ENCODE assay signal across 26 cellular contexts in the genomic region with DNA sequence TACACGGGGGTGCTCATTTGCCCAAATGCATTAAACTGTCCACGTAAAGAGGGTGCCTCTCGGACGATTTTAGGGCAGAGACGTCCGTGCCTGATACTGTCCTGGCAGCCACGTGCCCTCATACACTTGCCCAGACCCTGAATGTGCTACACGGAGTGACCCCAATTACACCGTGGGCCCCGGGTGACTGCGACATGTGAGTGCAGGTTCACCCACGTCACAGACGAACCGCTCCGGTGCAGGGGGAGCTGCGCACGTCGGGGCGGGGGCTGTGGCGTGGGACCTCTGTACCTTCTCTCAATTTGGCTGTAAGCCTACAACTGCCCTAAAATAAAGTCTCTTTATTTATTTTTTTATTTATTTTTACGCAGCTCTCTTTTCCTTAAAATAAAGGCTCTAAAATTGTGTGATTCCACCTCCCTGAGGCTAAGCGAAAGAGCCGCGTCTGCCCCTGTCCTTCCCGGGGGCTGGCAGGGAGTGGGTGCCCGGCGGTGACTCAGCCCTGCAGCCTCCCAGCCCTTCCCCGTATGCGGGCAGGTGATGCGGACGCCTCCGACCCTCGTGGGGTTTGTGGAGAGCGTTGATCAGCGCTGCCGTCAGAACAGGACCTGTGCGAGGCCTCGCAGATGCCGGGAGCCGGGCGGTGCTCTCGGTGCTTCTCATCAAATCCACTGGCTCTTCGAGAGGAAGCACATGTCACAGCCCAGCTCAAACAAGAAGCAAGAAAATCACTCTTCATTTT. TPM values are rescaled to one million over a fixed set of nuclear protein-coding genes. Genes with fewer than 3 reads are reported as not detected.
DNase-seq lines count a peak whose midpoint lies in the region; ATAC-seq and TF ChIP-seq lines count a peak whose summit lies in the region.
"Had no signal": no experiment of that assay in that cellular context is flagged by ENCODE, and none has a peak within 500 bp of the region (broad histone marks: within the 10 kb centered on the region; RNA-seq: fewer than 3 reads in every experiment).

No MANE protein-coding gene starts in this region.

- in situ Hi-C loops in HAP-1 (cut with MboI; ENCODE audit: low sequenced_read_pairs) = no loop called here

- peaks cover 0 to 29% (median 6%) of the 10 kb centered on the region in 11 experiments; a peak in 16 of 22 replicates for H3K27me3 ChIP-seq in BLaER1 treated with 17β-estradiol and CSF1 and Interleukin-3, amounts not matched to agents 10 nM and 100 nM
- H3K27me3 ChIP-seq in foreskin keratinocyte (peaks cover 11% of the 10 kb centered on the region), psoas muscle (ENCODE audit: insufficient read depth in 3 of 3, low read length in 2 of 3) (peaks cover 0 to 35% (median 3%) of the 10 kb centered on the region in 3 donors), HAP-1 (ENCODE audit: low read depth) (peaks cover 23% of the 10 kb centered on the region)

- no peak overlapping the region for H3K4me3 ChIP-seq in BLaER1 treated with 17β-estradiol and CSF1 and Interleukin-3, amounts not matched to agents 10 nM and 100 nM
- H3K4me3 ChIP-seq in psoas muscle = no peak overlapping the region
- H3K4me3 ChIP-seq in HAP-1 = no peak overlapping the region
- H3K4me3 ChIP-seq: body of pancreas, SJSA1 had no signal

- peak overlapping the region in 6 of 11 experiments; percentile 32 to 74 (median 44); a peak in 9 of 22 replicates for H3K27ac ChIP-seq in BLaER1 treated with 17β-estradiol and CSF1 and Interleukin-3, amounts not matched to agents 10 nM and 100 nM
- no peak overlapping the region for H3K27ac ChIP-seq in foreskin keratinocyte
- H3K27ac ChIP-seq in psoas muscle = peak overlapping the region; percentile 30
- H3K27ac ChIP-seq: body of pancreas, SJSA1, VCaP had no signal

- peak overlapping the region in 6 of 11 experiments; percentile 17 to 42 (median 37); a peak in 10 of 22 replicates for H3K9ac ChIP-seq in BLaER1 treated with 17β-estradiol and CSF1 and Interleukin-3, amounts not matched to agents 10 nM and 100 nM

- no peaks in the 10 kb centered on the region for H3K36me3 Mint-ChIP-seq in natural killer cell
- H3K36me3 Mint-ChIP-seq: CD4-positive, CD25-positive, alpha-beta regulatory T cell; IgD-negative memory B cell; naive thymus-derived CD8-positive, alpha-beta T cell; stimulated activated effector memory CD8-positive, alpha-beta T cell treated with anti-CD3 and anti-CD28 coated beads, Interleukin-12 subunit alpha, Interleukin-12 subunit beta, amount 100 ng/mL, for 72 hours had no signal

- H3K4me1 Mint-ChIP-seq in natural killer cell = peaks cover 2 to 5% of the 10 kb centered on the region in 2 donors
- H3K4me1 Mint-ChIP-seq: stimulated activated effector memory CD8-positive, alpha-beta T cell treated with anti-CD3 and anti-CD28 coated beads, Interleukin-12 subunit alpha, Interleukin-12 subunit beta, amount 100 ng/mL, for 72 hours had no signal

- TF ChIP-seq CTCF in foreskin keratinocyte (conservative IDR thresholded peaks at IDR 0.05) (no peak), psoas muscle (IDR thresholded peaks at IDR 0.05) (no peak), natural killer cell (IDR thresholded peaks at IDR 0.05) (no peak)

- DNase-seq in COLO668 (lab: John Stamatoyannopoulos, UW; ENCODE audit: unreplicated experiment) (peak; percentile 24), foreskin keratinocyte (no peak), psoas muscle (no peak), HAP-1 (ENCODE audit: low spot score in 2 of 2) (no peak), natural killer cell (no peak), AG08395 (ENCODE audit: low spot score) (no peak)
- DNase-seq: activated CD4-positive, alpha-beta T cell treated with anti-CD3 and anti-CD28 coated beads for 36 hours; activated naive CD4-positive, alpha-beta T cell treated with anti-CD3 and anti-CD28 coated beads, Interleukin-2, amount 50 U/mL, for 16 hours; body of pancreas; CD4-positive, CD25-positive, alpha-beta regulatory T cell; cerebellar nuclear complex; DND-41; GF-D8; naive thymus-derived CD8-positive, alpha-beta T cell; NCI-H1092; NCI-H2029 treated with DMSO at 0.1 percent for 48 hours; NCI-H69; substantia nigra; T1000; trophoblast cell had no signal

- no peaks in the 10 kb centered on the region for H3K36me3 ChIP-seq in BLaER1 treated with 17β-estradiol and CSF1 and Interleukin-3, amounts not matched to agents 10 nM and 100 nM
- H3K36me3 ChIP-seq in psoas muscle (ENCODE audit: insufficient read depth in 1 of 2, low read depth in 1 of 2) (no peaks in the 10 kb centered on the region), HAP-1 (replicated peaks) (no peaks in the 10 kb centered on the region)
- H3K36me3 ChIP-seq: SJSA1 had no signal

- no peaks in the 10 kb centered on the region for H3K9me3 ChIP-seq in BLaER1 treated with 17β-estradiol and CSF1 and Interleukin-3, amounts not matched to agents 10 nM and 100 nM (replicated peaks in 1 of 11)
- H3K9me3 ChIP-seq in psoas muscle (no peaks in the 10 kb centered on the region), HAP-1 (no peaks in the 10 kb centered on the region)
- H3K9me3 ChIP-seq: body of pancreas, SJSA1 had no signal

- no peak overlapping the region for H3K4me3 Mint-ChIP-seq in natural killer cell
- H3K4me3 Mint-ChIP-seq: activated CD4-positive, alpha-beta T cell treated with anti-CD3 and anti-CD28 coated beads for 36 hours; CD4-positive, CD25-positive, alpha-beta regulatory T cell; IgD-negative memory B cell; naive thymus-derived CD8-positive, alpha-beta T cell; stimulated activated effector memory CD8-positive, alpha-beta T cell treated with anti-CD3 and anti-CD28 coated beads, Interleukin-12 subunit alpha, Interleukin-12 subunit beta, amount 100 ng/mL, for 72 hours had no signal

- no peaks in the 10 kb centered on the region for H4K20me1 ChIP-seq in BLaER1 treated with 17β-estradiol and CSF1 and Interleukin-3, amounts not matched to agents 10 nM and 100 nM

- H3K27me3 Mint-ChIP-seq in natural killer cell (ENCODE audit: low read depth in 2 of 2) = peaks cover 25 to 28% of the 10 kb centered on the region in 2 donors

- 47 to 53% (median 52%) methylated on average over 43 of the region's 43 CpGs for WGBS in psoas muscle, 3 donors

- intact Hi-C loops in psoas muscle (cut with DNase I) = no loop called here
- intact Hi-C loops in natural killer cell (cut with micrococcal nuclease) = no loop called here

- H3K4me1 ChIP-seq in BLaER1 treated with 17β-estradiol and CSF1 and Interleukin-3, amounts not matched to agents 10 nM and 100 nM = peaks cover 81 to 100% (median 100%) of the 10 kb centered on the region in 10 experiments
- H3K4me1 ChIP-seq in foreskin keratinocyte = peaks cover 6% of the 10 kb centered on the region
- H3K4me1 ChIP-seq in psoas muscle = no peaks in the 10 kb centered on the region
- no peaks in the 10 kb centered on the region for H3K4me1 ChIP-seq in HAP-1
- H3K4me1 ChIP-seq: body of pancreas, SJSA1 had no signal

- H3K9me3 Mint-ChIP-seq in natural killer cell = no peaks in the 10 kb centered on the region
- H3K9me3 Mint-ChIP-seq: activated T-helper 2 cell treated with anti-CD3 and anti-CD28 coated beads, Interferon-gamma antibody, Interleukin-2, Interleukin-4, amounts not matched to agents 10 μg/mL and 5 μg/mL and 100 μg/mL, durations not matched to agents 14 hours and 24 hours and 36 hours; CD4-positive, CD25-positive, alpha-beta regulatory T cell; IgD-negative memory B cell; naive thymus-derived CD8-positive, alpha-beta T cell; stimulated activated effector memory CD8-positive, alpha-beta T cell treated with anti-CD3 and anti-CD28 coated beads, Interleukin-12 subunit alpha, Interleukin-12 subunit beta, amount 100 ng/mL, for 72 hours had no signal

- H3K27ac Mint-ChIP-seq in natural killer cell = no peak overlapping the region
- H3K27ac Mint-ChIP-seq: activated CD4-positive, alpha-beta T cell treated with anti-CD3 and anti-CD28 coated beads for 36 hours; activated T-helper 2 cell treated with anti-CD3 and anti-CD28 coated beads, Interferon-gamma antibody, Interleukin-2, Interleukin-4, amounts not matched to agents 10 μg/mL and 5 μg/mL and 100 μg/mL, durations not matched to agents 14 hours and 24 hours and 36 hours; CD4-positive, CD25-positive, alpha-beta regulatory T cell; IgD-negative memory B cell; naive thymus-derived CD8-positive, alpha-beta T cell; stimulated activated effector memory CD8-positive, alpha-beta T cell treated with anti-CD3 and anti-CD28 coated beads, Interleukin-12 subunit alpha, Interleukin-12 subunit beta, amount 100 ng/mL, for 72 hours had no signal

- H3K4me2 ChIP-seq in BLaER1 treated with 17β-estradiol and CSF1 and Interleukin-3, amounts not matched to agents 10 nM and 100 nM = peak overlapping the region; percentile 68 to 100 (median 98)

- peak; percentile 24 for ATAC-seq in foreskin keratinocyte
- ATAC-seq in psoas muscle = no peak
- ATAC-seq in natural killer cell = no peak
- ATAC-seq: activated CD4-positive, alpha-beta T cell treated with anti-CD3 and anti-CD28 coated beads for 36 hours; body of pancreas; naive thymus-derived CD8-positive, alpha-beta T cell; stimulated activated effector memory CD8-positive, alpha-beta T cell treated with anti-CD3 and anti-CD28 coated beads, Interleukin-12 subunit alpha, Interleukin-12 subunit beta, amount 100 ng/mL, for 72 hours had no signal

RNA-seq across cellular contexts. Expression of a gene that starts 9.2 kb away (rescaled TPM):
- total RNA-seq in foreskin keratinocyte = 14.7 and 16.4 TPM in 2 replicates
- 19.5 and 25.1 TPM in 2 replicates for polyA plus RNA-seq in foreskin keratinocyte
- total RNA-seq in psoas muscle = 10 to 100 TPM; 47.0 to 55.3 (median 48.8) TPM
- polyA plus RNA-seq in psoas muscle = 10 to 100 TPM; 34.7 to 73.4 (median 48.4) TPM
- under 1 TPM; 0.28 to 0.47 (median 0.29) TPM for total RNA-seq in natural killer cell
- polyA plus RNA-seq: CD4-positive, CD25-positive, alpha-beta regulatory T cell; IgD-negative memory B cell had no signal

RNA-seq across cellular contexts. Expression of a gene that starts 33.8 kb away (rescaled TPM):
- total RNA-seq in foreskin keratinocyte (38.1 and 41.9 TPM in 2 replicates), psoas muscle (10 to 100 TPM; 15.5 to 46.3 (median 31.5) TPM), natural killer cell (10 to 100 TPM; 10.3 to 19.4 (median 12.0) TPM)
- polyA plus RNA-seq in foreskin keratinocyte (61.5 and 75.3 TPM in 2 replicates), psoas muscle (10 to 100 TPM; 25.9 to 66.5 (median 46.8) TPM)

RNA-seq across cellular contexts. Expression of a gene that starts 58.9 kb away (rescaled TPM):
- 0.07 and 0.21 TPM in 2 replicates for total RNA-seq in foreskin keratinocyte
- 0.18 and 0.19 TPM in 2 replicates for polyA plus RNA-seq in foreskin keratinocyte
- total RNA-seq in psoas muscle = 1 to 10 TPM; 1.4 to 2.7 (median 2.3) TPM
- 1 to 10 TPM; 2.2 to 5.3 (median 3.5) TPM for polyA plus RNA-seq in psoas muscle
- total RNA-seq in natural killer cell = under 1 TPM in 2 of 3 donors, not detected in 1; 0.31 to 0.39 TPM
- total RNA-seq: SJSA1 had no signal

Comparison
In these comparisons a context has a peak if more than half of its experiments do, and no peak if none do; other contexts are left out.
1. RNA of a gene that starts 9.2 kb away (total RNA-seq): 47.0 to 55.3 TPM in psoas muscle and 14.7 to 16.4 TPM in foreskin keratinocyte; 0.28 to 0.47 TPM in natural killer cell; every median in the first group is over 10 times any median in the second.